Comparison of ENCODE assay signal across 8 cellular contexts in the genomic region with DNA sequence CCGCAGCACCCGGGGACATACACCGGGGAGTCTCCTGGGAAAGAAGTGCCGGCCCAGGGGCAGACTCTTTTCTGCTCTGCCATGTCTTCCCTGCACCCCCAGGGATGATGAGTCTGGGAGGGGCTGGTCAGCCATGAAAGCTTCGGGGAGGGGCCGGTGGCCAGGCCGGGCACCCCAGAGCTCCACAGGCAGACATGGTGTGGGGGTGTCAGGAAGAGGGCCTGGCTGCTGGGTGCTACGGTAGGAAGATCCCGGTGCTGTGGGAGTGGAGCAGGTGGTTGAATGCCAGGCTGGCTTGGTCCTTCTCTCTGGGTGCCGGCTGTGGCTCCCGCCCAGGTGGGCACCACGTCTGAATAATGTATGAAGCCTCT. TPM values are rescaled to one million over a fixed set of nuclear protein-coding genes. Genes with fewer than 3 reads are reported as not detected.
A peak's percentile ranks its signal among the peaks of the same experiment; 100 is the strongest.
DNase-seq lines count a peak whose midpoint lies in the region; ATAC-seq and TF ChIP-seq lines count a peak whose summit lies in the region.
"Had no signal": no experiment of that assay in that cellular context is flagged by ENCODE, and none has a peak within 500 bp of the region (broad histone marks: within the 10 kb centered on the region; RNA-seq: fewer than 3 reads in every experiment).

No MANE protein-coding gene starts in this region.

- peaks cover 28% of the 10 kb centered on the region for H3K4me1 ChIP-seq in osteoblast (ENCODE audit: insufficient read depth, low read length)

- no peak overlapping the region for H2AFZ ChIP-seq in osteoblast (ENCODE audit: low read length)

- H4K20me1 ChIP-seq in osteoblast (ENCODE audit: insufficient read depth, low read length), result no peaks in the 10 kb centered on the region

- DNase-seq in GM10266 (ENCODE audit: extremely low spot score), result peak; percentile 40
- no peak for DNase-seq in central memory CD8-positive, alpha-beta T cell (ENCODE audit: low spot score in 2 of 2)
- no peak for DNase-seq in osteoblast (ENCODE audit: insufficient read length, low spot score, missing footprints)
- DNase-seq in NCI-H2107 (lab: John Stamatoyannopoulos, UW), result no peak
- no peak for DNase-seq in NCI-H748 treated with DMSO at 0.1 percent for 48 hours (lab: John Stamatoyannopoulos, UW)
- no peak for DNase-seq in superior temporal gyrus (ENCODE audit: extremely low spot score)

- peaks cover 31% of the 10 kb centered on the region for H3K36me3 Mint-ChIP-seq in central memory CD8-positive, alpha-beta T cell (ENCODE audit: insufficient read depth)

- no peaks in the 10 kb centered on the region for H3K9me3 Mint-ChIP-seq in central memory CD8-positive, alpha-beta T cell
- H3K9me3 Mint-ChIP-seq: T-helper 1 cell treated with Interleukin-12 subunit alpha and Interleukin-12 subunit beta and Interleukin-4 antibody, amounts not matched to agents 30 μg/mL and 1 μg/mL, for 36 hours had no signal

- peaks cover 76% of the 10 kb centered on the region for H3K4me1 Mint-ChIP-seq in central memory CD8-positive, alpha-beta T cell

- TF ChIP-seq CTCF in GM10266 (IDR thresholded peaks at IDR 0.05; ENCODE audit: control insufficient read depth, insufficient read depth, low read depth, missing control alignments), result no peak
- no peak for TF ChIP-seq CTCF in osteoblast (IDR thresholded peaks at IDR 0.05; ENCODE audit: extremely low read depth, low read depth, low read length)

- no peaks in the 10 kb centered on the region for H3K36me3 ChIP-seq in osteoblast (ENCODE audit: insufficient read depth, low read length)

- peak overlapping the region; percentile 93 for H3K27ac Mint-ChIP-seq in central memory CD8-positive, alpha-beta T cell (ENCODE audit: low read depth)

- no peaks in the 10 kb centered on the region for H3K27me3 Mint-ChIP-seq in central memory CD8-positive, alpha-beta T cell

- H3K4me2 ChIP-seq in osteoblast (ENCODE audit: insufficient read depth, low read length), result peak overlapping the region; percentile 67

- H3K79me2 ChIP-seq in osteoblast (ENCODE audit: insufficient read depth, low read length), result no peaks in the 10 kb centered on the region

- H3K4me3 Mint-ChIP-seq in central memory CD8-positive, alpha-beta T cell, result peak overlapping the region; percentile 75

- ATAC-seq in central memory CD8-positive, alpha-beta T cell (replicated peaks; ENCODE audit: extremely low read depth, poor library complexity, severe bottlenecking), result no peak

- H3K27me3 ChIP-seq in osteoblast (ENCODE audit: insufficient read depth, low read length), result peaks cover 36% of the 10 kb centered on the region

- peak overlapping the region; percentile 63 for H3K4me3 ChIP-seq in osteoblast (ENCODE audit: insufficient read depth, low read length)

- no peak overlapping the region for H3K27ac ChIP-seq in osteoblast (ENCODE audit: low read depth, low read length)
- H3K27ac ChIP-seq: epithelial cell of prostate had no signal

- H3K9me3 ChIP-seq in osteoblast (ENCODE audit: low read depth, low read length), result no peaks in the 10 kb centered on the region

RNA-seq across cellular contexts. Expression of gene LSP1, which starts 17.4 kb away (rescaled TPM):
- total RNA-seq in osteoblast, result 41.0 and 54.6 TPM in 2 replicates

RNA-seq across cellular contexts. Expression of gene PRR33, which starts 21.4 kb away (rescaled TPM):
- total RNA-seq in osteoblast, result not detected in 2 replicates

RNA-seq across cellular contexts. Expression of gene TNNI2, which starts 31.5 kb away (rescaled TPM):
- not detected in 2 replicates for total RNA-seq in osteoblast

RNA-seq across cellular contexts. Expression of gene SYT8, which starts 35.5 kb away (rescaled TPM):
- total RNA-seq in osteoblast, result 0.36 and 0.59 TPM in 2 replicates

RNA-seq across cellular contexts. Expression of gene TNNT3, which starts 49.2 kb away (rescaled TPM):
- not detected in 2 replicates for total RNA-seq in osteoblast
